In genomic region chr7:138116156-138116555, GRCh38 we compare ENCODE assay signal across 14 cellular contexts. TPM values are rescaled to one million over a fixed set of nuclear protein-coding genes. Genes with fewer than 3 reads are reported as not detected.
DNase-seq lines count a peak whose midpoint lies in the region; ATAC-seq and TF ChIP-seq lines count a peak whose summit lies in the region.
"Had no signal": no experiment of that assay in that cellular context is flagged by ENCODE, and none has a peak within 500 bp of the region (broad histone marks: within the 10 kb centered on the region; RNA-seq: fewer than 3 reads in every experiment).

No MANE protein-coding gene starts in this region.

- H3K27me3 Mint-ChIP-seq in MCF 10A (ENCODE audit: insufficient read depth, unreplicated experiment): peaks cover 4% of the 10 kb centered on the region

- CTCF ChIA-PET in MCF 10A (lab: Yijun Ruan, JAX): interaction anchor here (1.5 kb wide), 1 partner anchor 353 kb away, joined by 3 read pairs; no protein-coding TSS in a partner anchor

- TF ChIP-seq CTCF in MCF 10A (IDR thresholded peaks at IDR 0.05; ENCODE audit: unreplicated experiment) (no peak), breast epithelium (IDR thresholded peaks at IDR 0.05) (no peak), upper lobe of right lung (IDR thresholded peaks at IDR 0.05) (no peak)

- ATAC-seq in upper lobe of right lung: peak; percentile 45
- ATAC-seq: left cardiac atrium had no signal

- H3K4me1 ChIP-seq in breast epithelium (no peaks in the 10 kb centered on the region), upper lobe of right lung (no peaks in the 10 kb centered on the region)
- H3K4me1 ChIP-seq: uterus had no signal

- peak; percentile 39 for DNase-seq in MCF 10A (ENCODE audit: unreplicated experiment)
- no peak for DNase-seq in breast epithelium (ENCODE audit: low spot score in 2 of 2)
- DNase-seq in SK-MEL-5 (ENCODE audit: low read depth, low spot score): peak; percentile 49
- peak; percentile 43 for DNase-seq in foreskin melanocyte
- DNase-seq in upper lobe of right lung: no peak
- no peak for DNase-seq in putamen (ENCODE audit: low spot score)
- DNase-seq in D341Med (ENCODE audit: low spot score): no peak
- DNase-seq in cerebellum (ENCODE audit: low spot score): no peak
- DNase-seq: activated naive CD8-positive, alpha-beta T cell treated with anti-CD3 and anti-CD28 coated beads, Interleukin-2, amount 10 ng/mL, durations not matched to agents 7 days and 5 days; DND-41; left cardiac atrium; NCI-H1930; uterus had no signal

- no peaks in the 10 kb centered on the region for H3K36me3 ChIP-seq in breast epithelium
- no peaks in the 10 kb centered on the region for H3K36me3 ChIP-seq in upper lobe of right lung
- H3K36me3 ChIP-seq: neutrophil, uterus had no signal

- no peaks in the 10 kb centered on the region for H3K9me3 ChIP-seq in breast epithelium
- H3K9me3 ChIP-seq in upper lobe of right lung: no peaks in the 10 kb centered on the region
- H3K9me3 ChIP-seq: neutrophil, uterus had no signal

- peaks cover 13% of the 10 kb centered on the region for H3K4me1 Mint-ChIP-seq in MCF 10A (ENCODE audit: insufficient read depth, unreplicated experiment)
- H3K4me1 Mint-ChIP-seq: activated naive CD8-positive, alpha-beta T cell treated with anti-CD3 and anti-CD28 coated beads, Interleukin-2, amount 10 ng/mL, durations not matched to agents 7 days and 5 days had no signal

- H3K27ac Mint-ChIP-seq in MCF 10A (ENCODE audit: low read depth, unreplicated experiment): no peak overlapping the region
- H3K27ac Mint-ChIP-seq: activated naive CD8-positive, alpha-beta T cell treated with anti-CD3 and anti-CD28 coated beads, Interleukin-2, amount 10 ng/mL, durations not matched to agents 7 days and 5 days had no signal

- no peak overlapping the region for H3K4me3 Mint-ChIP-seq in MCF 10A (ENCODE audit: unreplicated experiment)
- H3K4me3 Mint-ChIP-seq: activated naive CD8-positive, alpha-beta T cell treated with anti-CD3 and anti-CD28 coated beads, Interleukin-2, amount 10 ng/mL, durations not matched to agents 7 days and 5 days had no signal

- POLR2A ChIA-PET in MCF 10A (lab: Yijun Ruan, JAX): no interaction called here

- peaks cover 7% of the 10 kb centered on the region for H3K9me3 Mint-ChIP-seq in MCF 10A (ENCODE audit: unreplicated experiment)
- H3K9me3 Mint-ChIP-seq: activated naive CD8-positive, alpha-beta T cell treated with anti-CD3 and anti-CD28 coated beads, Interleukin-2, amount 10 ng/mL, durations not matched to agents 7 days and 5 days had no signal

- no TSS peak for BruUV-seq in MCF 10A (replicated peaks; lab: Mats Ljungman, UMichigan)

- no peak for TF ChIP-seq POLR2A in breast epithelium (IDR thresholded peaks at IDR 0.05)

- H3K27me3 ChIP-seq in breast epithelium: no peaks in the 10 kb centered on the region
- H3K27me3 ChIP-seq in upper lobe of right lung: no peaks in the 10 kb centered on the region
- H3K27me3 ChIP-seq: neutrophil, uterus had no signal

- H3K4me3 ChIP-seq in breast epithelium (no peak overlapping the region), upper lobe of right lung (no peak overlapping the region)
- H3K4me3 ChIP-seq: uterus had no signal

- intact Hi-C loops in MCF 10A (cut with micrococcal nuclease): no loop called here
- intact Hi-C loops in breast epithelium (cut with DNase I; ENCODE audit: low total_unique reads): no loop called here
- intact Hi-C loops in upper lobe of right lung (cut with DNase I): no loop called here

- no peaks in the 10 kb centered on the region for H3K36me3 Mint-ChIP-seq in MCF 10A (ENCODE audit: insufficient read depth, unreplicated experiment)
- H3K36me3 Mint-ChIP-seq: activated naive CD8-positive, alpha-beta T cell treated with anti-CD3 and anti-CD28 coated beads, Interleukin-2, amount 10 ng/mL, durations not matched to agents 7 days and 5 days had no signal

- H3K27ac ChIP-seq in breast epithelium: no peak overlapping the region
- no peak overlapping the region for H3K27ac ChIP-seq in upper lobe of right lung
- H3K27ac ChIP-seq: neutrophil, uterus had no signal

- in situ Hi-C loops in SK-MEL-5 (cut with HindIII; ENCODE audit: low pct_unique_long_range_greater_than_20kb, low sequenced_read_pairs): no loop called here

RNA-seq across cellular contexts. Expression of gene AKR1D1, which starts 39.9 kb away (rescaled TPM):
- not detected in 2 replicates for total RNA-seq in MCF 10A (2022)
- under 1 TPM in 1 of 3 donors, not detected in 2; 0.59 TPM for total RNA-seq in breast epithelium
- 0.13 TPM in 1 of 2 replicates, not detected in the other for total RNA-seq in SK-MEL-5 (2014; rRNA removed; shearing (Covaris generic))
- not detected in 2 replicates for polyA plus RNA-seq in SK-MEL-5 (2015; cell fraction: cytosol; rRNA removed)
- polyA plus RNA-seq in SK-MEL-5 (2015; cell fraction: nucleus; rRNA removed): not detected in 2 replicates
- total RNA-seq in upper lobe of right lung: not detected
- not detected for total RNA-seq in cerebellum
- total RNA-seq: activated naive CD8-positive, alpha-beta T cell treated with anti-CD3 and anti-CD28 coated beads, Interleukin-2, amount 10 ng/mL, durations not matched to agents 7 days and 5 days; left cardiac atrium; uterus had no signal

Comparison
In these comparisons a context has a peak if more than half of its experiments do, and no peak if none do; other contexts are left out.
1. DNase-seq: peak in MCF 10A (single experiment), SK-MEL-5 (single experiment) and foreskin melanocyte (single experiment); none in breast epithelium (0 of 2), upper lobe of right lung (single experiment), putamen (single experiment), D341Med (single experiment) and cerebellum (single experiment).